Comparison of ENCODE assay signal across 1 cellular context in genomic region chr18:50194623-50195532, GRCh38.
TF ChIP-seq lines count a peak whose summit lies in the region.

Gene MYO5B (minus strand): TSS chr18:50195147. CDS start chr18:50194793, 354 bp downstream.

TF ChIP-seq in HEK293, 187 proteins besides CTCF, POLR2A, EP300 and RAD21 (continued from another document):
- TF ChIP-seq, protein P1, sequence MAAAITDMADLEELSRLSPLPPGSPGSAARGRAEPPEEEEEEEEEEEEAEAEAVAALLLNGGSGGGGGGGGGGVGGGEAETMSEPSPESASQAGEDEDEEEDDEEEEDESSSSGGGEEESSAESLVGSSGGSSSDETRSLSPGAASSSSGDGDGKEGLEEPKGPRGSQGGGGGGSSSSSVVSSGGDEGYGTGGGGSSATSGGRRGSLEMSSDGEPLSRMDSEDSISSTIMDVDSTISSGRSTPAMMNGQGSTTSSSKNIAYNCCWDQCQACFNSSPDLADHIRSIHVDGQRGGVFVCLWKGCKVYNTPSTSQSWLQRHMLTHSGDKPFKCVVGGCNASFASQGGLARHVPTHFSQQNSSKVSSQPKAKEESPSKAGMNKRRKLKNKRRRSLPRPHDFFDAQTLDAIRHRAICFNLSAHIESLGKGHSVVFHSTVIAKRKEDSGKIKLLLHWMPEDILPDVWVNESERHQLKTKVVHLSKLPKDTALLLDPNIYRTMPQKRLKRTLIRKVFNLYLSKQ (tag by site-specific recombination; IDR thresholded peaks at IDR 0.05; ENCODE audit: borderline replicate concordance) = no peak
- TF ChIP-seq ZNF433 (tag by site-specific recombination; IDR thresholded peaks at IDR 0.05; ENCODE audit: low read depth) (no peak), ZNF623 (tag by site-specific recombination; IDR thresholded peaks at IDR 0.05) (no peak), ZNF488 (tag by site-specific recombination; IDR thresholded peaks at IDR 0.05) (no peak), KLF10 (tag by site-specific recombination; IDR thresholded peaks at IDR 0.05) (0 out of 2 replicates have a peak, but pooled peaks have one; percentile 31), ZNF112 (tag by site-specific recombination; IDR thresholded peaks at IDR 0.05) (no peak), ZIC2 (tag by site-specific recombination; IDR thresholded peaks at IDR 0.05) (no peak), GLI2 (tag by site-specific recombination; IDR thresholded peaks at IDR 0.05; ENCODE audit: borderline replicate concordance, low read depth) (no peak)
TF ChIP-seq in HEK293: peak in this region for 13.
